Comparison of ENCODE assay signal across 10 cellular contexts in the genomic region with DNA sequence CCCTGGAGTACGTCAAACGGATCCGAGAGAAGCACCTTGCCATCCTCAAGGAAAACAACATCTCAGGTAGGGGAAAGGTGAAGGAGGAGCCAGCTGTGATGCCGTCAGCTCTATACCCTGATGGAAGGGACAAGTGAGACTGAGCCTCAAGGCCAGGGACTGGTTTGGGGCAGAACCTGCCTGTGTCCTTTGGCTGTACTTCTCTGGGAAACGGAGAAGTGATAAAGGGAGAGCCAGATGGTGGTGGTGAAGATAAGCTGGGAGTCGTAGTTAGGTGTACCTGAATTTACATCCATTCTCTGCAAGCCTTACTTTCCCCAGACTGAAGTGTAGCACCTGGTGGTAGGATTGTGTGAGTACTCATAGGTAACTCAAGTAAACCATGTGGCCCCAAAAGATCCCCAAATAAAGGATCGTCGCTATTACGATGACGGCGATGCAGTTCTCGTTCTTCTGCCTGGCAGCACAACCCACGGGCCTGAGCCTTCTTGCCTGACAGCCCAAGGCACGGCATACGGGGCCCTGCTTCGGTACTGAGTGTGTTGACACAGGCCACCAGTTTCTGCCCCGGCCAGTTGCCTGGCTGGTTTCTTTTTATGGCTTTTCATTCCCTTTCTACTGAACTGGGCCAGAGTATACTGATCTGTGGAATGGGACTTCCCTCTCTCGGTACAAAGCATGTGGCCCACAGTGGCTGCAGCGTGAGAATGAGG. TPM values are rescaled to one million over a fixed set of nuclear protein-coding genes. Genes with fewer than 3 reads are reported as not detected.
DNase-seq lines count a peak whose midpoint lies in the region; TF ChIP-seq lines count a peak whose summit lies in the region.
"Had no signal": no experiment of that assay in that cellular context is flagged by ENCODE, and none has a peak within 500 bp of the region (broad histone marks: within the 10 kb centered on the region; RNA-seq: fewer than 3 reads in every experiment).

No MANE protein-coding gene starts in this region.

- peak overlapping the region; percentile 31 for H3K27ac Mint-ChIP-seq in activated CD4-positive, alpha-beta memory T cell treated with anti-CD3 and anti-CD28 coated beads, Interleukin-2, amount 10 ng/mL, durations not matched to agents 7 days and 5 days
- peak overlapping the region; percentile 88 to 97 (median 92) for H3K27ac Mint-ChIP-seq in immature natural killer cell
- H3K27ac Mint-ChIP-seq in mesothelial cell of epicardium = no peak overlapping the region
- H3K27ac Mint-ChIP-seq: activated B cell treated with CpG ODN at 0.5 μM for 24 hours had no signal

- POLR2A ChIA-PET in activated CD4-positive, alpha-beta memory T cell treated with anti-CD3 and anti-CD28 coated beads, Interleukin-2, amount 10 ng/mL, durations not matched to agents 7 days and 5 days (lab: Charles Lee) = interaction anchor here (0.9 to 8.9 kb wide), 9 partner anchors 8 to 153 kb away, joined by 3 to 56 read pairs (median 4); a partner anchor contains a TSS

- H3K27me3 Mint-ChIP-seq in activated CD4-positive, alpha-beta memory T cell treated with anti-CD3 and anti-CD28 coated beads, Interleukin-2, amount 10 ng/mL, durations not matched to agents 7 days and 5 days = no peaks in the 10 kb centered on the region
- H3K27me3 Mint-ChIP-seq in immature natural killer cell (ENCODE audit: low read depth in 3 of 3) (peaks cover 8 to 13% (median 11%) of the 10 kb centered on the region in 3 donors), mesothelial cell of epicardium (ENCODE audit: low read depth) (no peaks in the 10 kb centered on the region)
- H3K27me3 Mint-ChIP-seq: activated B cell treated with CpG ODN at 0.5 μM for 24 hours had no signal

- no peak overlapping the region for H3K4me3 ChIP-seq in AG10803 (ENCODE audit: low read length)

- no peaks in the 10 kb centered on the region for H3K9me3 Mint-ChIP-seq in activated CD4-positive, alpha-beta memory T cell treated with anti-CD3 and anti-CD28 coated beads, Interleukin-2, amount 10 ng/mL, durations not matched to agents 7 days and 5 days
- H3K9me3 Mint-ChIP-seq in immature natural killer cell = no peaks in the 10 kb centered on the region
- H3K9me3 Mint-ChIP-seq in mesothelial cell of epicardium = no peaks in the 10 kb centered on the region
- H3K9me3 Mint-ChIP-seq: activated B cell treated with CpG ODN at 0.5 μM for 24 hours had no signal

- no peak overlapping the region for H3K4me3 Mint-ChIP-seq in activated CD4-positive, alpha-beta memory T cell treated with anti-CD3 and anti-CD28 coated beads, Interleukin-2, amount 10 ng/mL, durations not matched to agents 7 days and 5 days
- H3K4me3 Mint-ChIP-seq in immature natural killer cell (peak overlapping the region; percentile 18 to 83 (median 77)), mesothelial cell of epicardium (no peak overlapping the region)
- H3K4me3 Mint-ChIP-seq: activated B cell treated with CpG ODN at 0.5 μM for 24 hours had no signal

- no peak for DNase-seq in AG10803 (ENCODE audit: low read depth)
- DNase-seq in activated CD4-positive, alpha-beta memory T cell treated with anti-CD3 and anti-CD28 coated beads, Interleukin-2, amount 10 ng/mL, durations not matched to agents 7 days and 5 days = no peak
- no peak for DNase-seq in immature natural killer cell
- no peak for DNase-seq in RKO (ENCODE audit: low spot score)
- no peak for DNase-seq in NCI-H146 (lab: John Stamatoyannopoulos, UW)
- no peak for DNase-seq in mesothelial cell of epicardium (ENCODE audit: low spot score in 2 of 2, unreplicated experiment in 2 of 2)
- DNase-seq: activated B cell treated with CpG ODN at 0.5 μM for 24 hours; activated effector memory CD4-positive, alpha-beta T cell treated with Interleukin-2 at 50 U/mL for 16 hours; NCI-H1436 treated with DMSO at 0.1 percent for 48 hours; NCI-H748 treated with DMSO at 0.1 percent for 48 hours had no signal

- H3K36me3 Mint-ChIP-seq in activated CD4-positive, alpha-beta memory T cell treated with anti-CD3 and anti-CD28 coated beads, Interleukin-2, amount 10 ng/mL, durations not matched to agents 7 days and 5 days (ENCODE audit: low read depth) = peaks cover 62% of the 10 kb centered on the region
- H3K36me3 Mint-ChIP-seq in immature natural killer cell (peaks cover 10 to 34% (median 16%) of the 10 kb centered on the region in 3 donors), mesothelial cell of epicardium (peaks cover 20% of the 10 kb centered on the region)

- peak; percentile 17; the same call in 1 of the 2 replicates for TF ChIP-seq CTCF in AG10803 (conservative IDR thresholded peaks at IDR 0.05; ENCODE audit: low read length)
- TF ChIP-seq CTCF in mesothelial cell of epicardium (IDR thresholded peaks at IDR 0.05; ENCODE audit: unreplicated experiment) = no peak

- peaks cover 38% of the 10 kb centered on the region for H3K4me1 Mint-ChIP-seq in activated CD4-positive, alpha-beta memory T cell treated with anti-CD3 and anti-CD28 coated beads, Interleukin-2, amount 10 ng/mL, durations not matched to agents 7 days and 5 days
- H3K4me1 Mint-ChIP-seq in immature natural killer cell (peaks cover 37 to 58% of the 10 kb centered on the region in 2 donors), mesothelial cell of epicardium (no peaks in the 10 kb centered on the region)

- CTCF ChIA-PET in activated CD4-positive, alpha-beta memory T cell treated with anti-CD3 and anti-CD28 coated beads, Interleukin-2, amount 10 ng/mL, durations not matched to agents 7 days and 5 days (lab: Charles Lee) = interaction anchor here (1.2 to 2.2 kb wide), 4 partner anchors 12 to 146 kb away, joined by 3 to 9 read pairs (median 6); no protein-coding TSS in a partner anchor

RNA-seq across cellular contexts. Expression of a gene that starts 10.6 kb away (rescaled TPM):
- total RNA-seq in activated CD4-positive, alpha-beta memory T cell treated with anti-CD3 and anti-CD28 coated beads, Interleukin-2, amount 10 ng/mL, durations not matched to agents 7 days and 5 days = 10 to 100 TPM; 44.2 to 45.7 TPM
- 10 to 100 TPM; 78.4 to 93.4 (median 83.0) TPM for polyA plus RNA-seq in immature natural killer cell
- total RNA-seq in mesothelial cell of epicardium = 43.7 to 45.2 TPM (median 44.4 TPM) in 3 replicates

RNA-seq across cellular contexts. Expression of a gene that starts 26.9 kb away (rescaled TPM):
- 10 to 100 TPM; 35.7 to 36.7 TPM for total RNA-seq in activated CD4-positive, alpha-beta memory T cell treated with anti-CD3 and anti-CD28 coated beads, Interleukin-2, amount 10 ng/mL, durations not matched to agents 7 days and 5 days
- polyA plus RNA-seq in immature natural killer cell = 10 to 100 TPM in 1 of 3 donors, 1 to 10 TPM in 2; 7.1 to 17.9 (median 9.6) TPM
- total RNA-seq in mesothelial cell of epicardium = 31.1 to 33.5 TPM (median 31.6 TPM) in 3 replicates

RNA-seq across cellular contexts. Expression of a gene that starts 33.2 kb away (rescaled TPM):
- 1 to 10 TPM; 2.8 to 3.1 TPM for total RNA-seq in activated CD4-positive, alpha-beta memory T cell treated with anti-CD3 and anti-CD28 coated beads, Interleukin-2, amount 10 ng/mL, durations not matched to agents 7 days and 5 days
- polyA plus RNA-seq in immature natural killer cell = 10 to 100 TPM in 1 of 3 donors, 1 to 10 TPM in 1, under 1 TPM in 1; 0.77 to 17.5 (median 7.3) TPM
- 54.6 to 58.1 TPM (median 55.5 TPM) in 3 replicates for total RNA-seq in mesothelial cell of epicardium

RNA-seq across cellular contexts. Expression of a gene that starts 54.0 kb away (rescaled TPM):
- total RNA-seq in activated CD4-positive, alpha-beta memory T cell treated with anti-CD3 and anti-CD28 coated beads, Interleukin-2, amount 10 ng/mL, durations not matched to agents 7 days and 5 days = 10 to 100 TPM; 64.3 to 64.6 TPM
- polyA plus RNA-seq in immature natural killer cell = 100 to 1,000 TPM in 1 of 3 donors, 10 to 100 TPM in 2; 76.8 to 119 (median 97.6) TPM
- total RNA-seq in mesothelial cell of epicardium = 74.4 to 86.7 TPM (median 78.8 TPM) in 3 replicates

RNA-seq across cellular contexts. Expression of a gene that starts 54.1 kb away (rescaled TPM):
- 1 to 10 TPM; 1.0 to 1.6 TPM for total RNA-seq in activated CD4-positive, alpha-beta memory T cell treated with anti-CD3 and anti-CD28 coated beads, Interleukin-2, amount 10 ng/mL, durations not matched to agents 7 days and 5 days
- 1 to 10 TPM in 2 of 3 donors, not detected in 1; 1.0 to 1.1 TPM for polyA plus RNA-seq in immature natural killer cell
- total RNA-seq in mesothelial cell of epicardium = 7.2 to 8.3 TPM (median 8.1 TPM) in 3 replicates

Comparison
In these comparisons a context has a peak if more than half of its experiments do, and no peak if none do; other contexts are left out.
1. H3K4me3 Mint-ChIP-seq: peak in immature natural killer cell (5 of 5); none in activated CD4-positive, alpha-beta memory T cell treated with anti-CD3 and anti-CD28 coated beads, Interleukin-2, amount 10 ng/mL, durations not matched to agents 7 days and 5 days (single experiment) and mesothelial cell of epicardium (single experiment).
2. RNA of a gene that starts 33.2 kb away (total RNA-seq): 54.6 to 58.1 TPM in mesothelial cell of epicardium; 2.8 to 3.1 TPM in activated CD4-positive, alpha-beta memory T cell treated with anti-CD3 and anti-CD28 coated beads, Interleukin-2, amount 10 ng/mL, durations not matched to agents 7 days and 5 days; every median in the first group is over 10 times any median in the second.